ENCODE assay signal across 8 cellular contexts in the genomic region with DNA sequence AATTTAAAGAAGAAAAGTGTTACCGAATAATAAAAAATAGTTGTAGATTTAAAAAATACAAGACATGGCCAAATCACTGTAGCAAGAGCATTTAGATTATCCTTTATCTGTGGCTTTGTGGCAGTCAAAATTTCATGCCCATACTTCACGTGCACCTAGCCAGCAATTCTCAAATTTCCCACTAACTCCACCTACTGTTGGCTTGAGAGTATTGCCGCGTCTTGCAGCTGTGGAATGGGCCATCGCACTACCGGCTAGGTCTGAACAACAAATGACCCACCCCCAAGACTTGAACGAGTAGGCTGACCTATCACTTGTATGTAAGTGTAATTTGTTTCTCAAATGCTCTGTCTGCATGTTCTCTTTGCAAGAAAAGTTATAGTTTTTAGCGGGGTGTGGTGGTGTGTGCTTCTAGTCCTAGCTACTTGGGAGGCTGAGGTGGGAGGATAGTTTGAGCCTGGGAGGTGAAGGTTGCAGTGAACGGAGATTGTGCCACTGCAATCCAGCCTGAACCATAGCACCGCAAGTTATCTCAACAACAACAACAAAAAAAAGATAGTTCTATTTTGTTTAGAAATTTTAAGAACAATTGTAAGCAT. TPM values are rescaled to one million over a fixed set of nuclear protein-coding genes. Genes with fewer than 3 reads are reported as not detected.
DNase-seq lines count a peak whose midpoint lies in the region; ATAC-seq and TF ChIP-seq lines count a peak whose summit lies in the region.
"Had no signal": no experiment of that assay in that cellular context is flagged by ENCODE, and none has a peak within 500 bp of the region (broad histone marks: within the 10 kb centered on the region; RNA-seq: fewer than 3 reads in every experiment).

No MANE protein-coding gene starts in this region.

- no peaks in the 10 kb centered on the region for H3K9me2 ChIP-seq in OCI-LY1 (ENCODE audit: low read depth, low read length)

- H3K79me2 ChIP-seq in OCI-LY1 (ENCODE audit: insufficient read depth, low read length): no peaks in the 10 kb centered on the region

- TF ChIP-seq CTCF in GM10266 (IDR thresholded peaks at IDR 0.05; ENCODE audit: control insufficient read depth, insufficient read depth, low read depth, missing control alignments): peak; percentile 17
- peak; percentile 65 for TF ChIP-seq CTCF in OCI-LY1 (IDR thresholded peaks at IDR 0.05; ENCODE audit: low read length)
- peak; percentile 83 for TF ChIP-seq CTCF in chondrocyte (IDR thresholded peaks at IDR 0.05)
- TF ChIP-seq CTCF in nephron progenitor cell (IDR thresholded peaks at IDR 0.05): peak; percentile 45

- H3K36me3 Mint-ChIP-seq in chondrocyte (ENCODE audit: low read depth) (no peaks in the 10 kb centered on the region), nephron progenitor cell (ENCODE audit: low read depth) (no peaks in the 10 kb centered on the region)
- H3K36me3 Mint-ChIP-seq: naive B cell had no signal

- peak; percentile 83 for ATAC-seq in HG02759 (IDR thresholded peaks at IDR 0.05; ENCODE audit: unreplicated experiment)
- no peak for ATAC-seq in HG03139 (IDR thresholded peaks at IDR 0.05; ENCODE audit: unreplicated experiment)

- H3K27ac ChIP-seq in OCI-LY1 (ENCODE audit: low read depth, low read length, poor library complexity, severe bottlenecking): no peak overlapping the region

- no peak overlapping the region for H3K9ac ChIP-seq in OCI-LY1 (ENCODE audit: low read length)

- no peaks in the 10 kb centered on the region for H3F3A ChIP-seq in OCI-LY1 (ENCODE audit: insufficient read depth, low read length)

- H2AFZ ChIP-seq in OCI-LY1 (ENCODE audit: low read length): no peak overlapping the region

- H3K27me3 Mint-ChIP-seq in chondrocyte (ENCODE audit: low read depth) (peaks cover 26% of the 10 kb centered on the region), nephron progenitor cell (ENCODE audit: low read depth, poor library complexity) (peaks cover 13% of the 10 kb centered on the region)

- H3K4me3 Mint-ChIP-seq in chondrocyte (ENCODE audit: unreplicated experiment): no peak overlapping the region
- no peak overlapping the region for H3K4me3 Mint-ChIP-seq in nephron progenitor cell
- H3K4me3 Mint-ChIP-seq: naive B cell had no signal

- no peaks in the 10 kb centered on the region for H3K4me1 ChIP-seq in OCI-LY1 (ENCODE audit: insufficient read depth, low read length, severe bottlenecking)

- no peaks in the 10 kb centered on the region for H4K20me1 ChIP-seq in OCI-LY1 (ENCODE audit: insufficient read depth, low read length)

- H3K4me2 ChIP-seq in OCI-LY1 (ENCODE audit: low read length): no peak overlapping the region

- H3K9me3 Mint-ChIP-seq in chondrocyte (ENCODE audit: low read depth) (no peaks in the 10 kb centered on the region), nephron progenitor cell (no peaks in the 10 kb centered on the region)

- no peak overlapping the region for H3K4me3 ChIP-seq in OCI-LY1 (ENCODE audit: low read depth, low read length, poor library complexity, severe bottlenecking)

- H3K27ac Mint-ChIP-seq in chondrocyte (ENCODE audit: unreplicated experiment): no peak overlapping the region
- H3K27ac Mint-ChIP-seq in nephron progenitor cell: no peak overlapping the region
- H3K27ac Mint-ChIP-seq: naive B cell had no signal

- H3K9me3 ChIP-seq in OCI-LY1 (ENCODE audit: low read length): no peaks in the 10 kb centered on the region

- no peaks in the 10 kb centered on the region for H3K27me3 ChIP-seq in OCI-LY1 (ENCODE audit: insufficient read depth, low read length)

- H3K4me1 Mint-ChIP-seq in chondrocyte (ENCODE audit: low read depth) (no peaks in the 10 kb centered on the region), nephron progenitor cell (peaks cover 7% of the 10 kb centered on the region)
- H3K4me1 Mint-ChIP-seq: naive B cell had no signal

- no peaks in the 10 kb centered on the region for H3K36me3 ChIP-seq in OCI-LY1 (ENCODE audit: insufficient read depth, low read length)

- no peak for DNase-seq in GM10266 (ENCODE audit: extremely low spot score)
- DNase-seq in chondrocyte (ENCODE audit: low spot score): no peak
- DNase-seq in nephron progenitor cell: peak; percentile 30
- no peak for DNase-seq in mucosa of gallbladder (ENCODE audit: low spot score)
- DNase-seq: naive B cell had no signal

RNA-seq across cellular contexts. Expression of a gene that starts 4.1 kb away (rescaled TPM):
- total RNA-seq in chondrocyte: not detected in 3 replicates
- not detected for total RNA-seq in mucosa of gallbladder

RNA-seq across cellular contexts. Expression of a gene that starts 5.9 kb away (rescaled TPM):
- total RNA-seq in chondrocyte: not detected in 3 replicates
- total RNA-seq in mucosa of gallbladder: not detected

RNA-seq across cellular contexts. Expression of a gene that starts 8.4 kb away (rescaled TPM):
- total RNA-seq in chondrocyte (not detected in 3 replicates), mucosa of gallbladder (not detected)

RNA-seq across cellular contexts. Expression of a gene that starts 38.3 kb away (rescaled TPM):
- total RNA-seq in chondrocyte (not detected in 3 replicates), mucosa of gallbladder (not detected)

RNA-seq across cellular contexts. Expression of a gene that starts 46.0 kb away (rescaled TPM):
- total RNA-seq in chondrocyte (not detected in 3 replicates), mucosa of gallbladder (not detected)

Comparison
In these comparisons a context has a peak if more than half of its experiments do, and no peak if none do; other contexts are left out.
1. CTCF ChIP-seq: peak in every context shown above with its lines; median percentile 83 in chondrocyte; 65 in OCI-LY1; 45 in nephron progenitor cell; 17 in GM10266.